In the genomic region with DNA sequence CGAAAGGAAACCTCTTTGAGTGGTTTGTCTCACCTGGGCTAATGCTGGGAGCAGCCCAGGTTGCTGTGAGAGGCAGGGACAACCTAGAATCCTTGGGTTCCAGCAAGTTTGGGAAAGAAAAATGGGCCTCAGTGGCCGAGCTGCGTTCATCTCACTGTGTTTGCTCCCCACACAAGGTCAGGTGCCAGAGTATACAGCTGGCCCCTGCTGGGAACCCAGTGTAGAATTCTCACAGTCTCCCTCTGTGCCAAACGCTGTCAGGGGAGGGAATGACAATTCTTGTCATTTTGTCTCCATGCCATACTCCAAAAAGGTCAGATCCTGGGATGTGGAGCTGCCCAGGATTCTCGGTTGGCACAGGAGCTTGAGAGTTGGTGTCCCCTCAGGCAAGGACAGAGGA, we compare ENCODE assay signal across 10 cellular contexts. TPM values are rescaled to one million over a fixed set of nuclear protein-coding genes. Genes with fewer than 3 reads are reported as not detected.
DNase-seq lines count a peak whose midpoint lies in the region; ATAC-seq, FAIRE-seq and TF ChIP-seq lines count a peak whose summit lies in the region.
"Had no signal": no experiment of that assay in that cellular context is flagged by ENCODE, and none has a peak within 500 bp of the region (broad histone marks: within the 10 kb centered on the region; RNA-seq: fewer than 3 reads in every experiment).

No MANE protein-coding gene starts in this region.

- H3K36me3 ChIP-seq in OCI-LY3 (replicated peaks; ENCODE audit: low read depth, low read length), result peaks cover 6% of the 10 kb centered on the region

- no peak for DNase-seq in CD4-positive, alpha-beta T cell
- DNase-seq in osteocyte (ENCODE audit: extremely low spot score, unreplicated experiment) (no peak), D721Med (ENCODE audit: insufficient read length, low spot score) (no peak), SW 1271 (lab: John Stamatoyannopoulos, UW) (no peak), GOT3 (lab: John Stamatoyannopoulos, UW) (no peak)
- DNase-seq in NK-92 treated with Interleukin-12 subunit alpha and Interleukin-12 subunit beta, amount 100 ng/mL, for 24 hours (lab: John Stamatoyannopoulos, UW), result no peak

- peaks cover 13% of the 10 kb centered on the region for H4K20me1 ChIP-seq in OCI-LY3 (ENCODE audit: insufficient read depth, low read length)

- CTCF ChIA-PET in CD4-positive, alpha-beta T cell (lab: Charles Lee), result interaction anchor here (0.8 to 3.5 kb wide), 14 partner anchors 9 to 386 kb away, joined by 3 to 40 read pairs (median 4); a partner anchor contains a TSS

- no peak overlapping the region; the same call in 1 of the 2 replicates for H3K4me3 ChIP-seq in OCI-LY3 (ENCODE audit: low read length)

- no peak overlapping the region for H3K9ac ChIP-seq in OCI-LY3 (ENCODE audit: low read length)

- intact Hi-C loops in CD4-positive, alpha-beta T cell (cut with DNase I, micrococcal nuclease), result loop anchor here (1.0 to 5.0 kb wide), 3 partner anchors 16 to 186 kb away; no protein-coding TSS in a partner anchor

- H3K36me3 Mint-ChIP-seq in CD4-positive, alpha-beta T cell (ENCODE audit: low read depth), result peaks cover 51% of the 10 kb centered on the region
- peaks cover 4% of the 10 kb centered on the region for H3K36me3 Mint-ChIP-seq in osteocyte (ENCODE audit: unreplicated experiment)

- no peaks in the 10 kb centered on the region for H3K27me3 ChIP-seq in CD4-positive, alpha-beta T cell (ENCODE audit: control insufficient read depth, insufficient read depth, low read length)
- H3K27me3 ChIP-seq in OCI-LY3 (ENCODE audit: low read depth, low read length), result peaks cover under 1% of the 10 kb centered on the region; the same call in 1 of the 2 replicates

- TF ChIP-seq CTCF in CD4-positive, alpha-beta T cell (IDR thresholded peaks at IDR 0.05), result no peak
- no peak for TF ChIP-seq CTCF in OCI-LY3 (IDR thresholded peaks at IDR 0.05; ENCODE audit: low read depth, low read length)
- no peak for TF ChIP-seq CTCF in osteocyte (IDR thresholded peaks at IDR 0.05)
- TF ChIP-seq CTCF in D721Med (IDR thresholded peaks at IDR 0.05; ENCODE audit: insufficient read depth, missing control alignments), result no peak

- H3K4me1 Mint-ChIP-seq in CD4-positive, alpha-beta T cell (ENCODE audit: low read depth), result peaks cover 73% of the 10 kb centered on the region
- peaks cover 36% of the 10 kb centered on the region for H3K4me1 Mint-ChIP-seq in osteocyte (ENCODE audit: unreplicated experiment)

- H3K27ac ChIP-seq in CD4-positive, alpha-beta T cell (ENCODE audit: low read depth, low read length), result peak overlapping the region; percentile 77
- no peak overlapping the region for H3K27ac ChIP-seq in OCI-LY3 (ENCODE audit: low read length)
- H3K27ac ChIP-seq in cingulate gyrus (ENCODE audit: low read depth, low read length), result peak overlapping the region; percentile 41

- no peak for ATAC-seq in CD4-positive, alpha-beta T cell (ENCODE audit: poor library complexity)

- H2AFZ ChIP-seq in OCI-LY3 (ENCODE audit: low read depth, low read length), result no peak overlapping the region

- H3K27ac Mint-ChIP-seq in CD4-positive, alpha-beta T cell, result peak overlapping the region; percentile 89
- H3K27ac Mint-ChIP-seq in osteocyte (ENCODE audit: unreplicated experiment), result peak overlapping the region; percentile 31

- no peaks in the 10 kb centered on the region for H3K27me3 Mint-ChIP-seq in CD4-positive, alpha-beta T cell
- no peaks in the 10 kb centered on the region for H3K27me3 Mint-ChIP-seq in osteocyte (ENCODE audit: unreplicated experiment)

- FAIRE-seq in D721Med (lab: Jason Lieb, UNC), result no peak
- FAIRE-seq: astrocyte had no signal

- H3K9me3 ChIP-seq in CD4-positive, alpha-beta T cell (ENCODE audit: control insufficient read depth, low read length), result no peaks in the 10 kb centered on the region
- no peaks in the 10 kb centered on the region for H3K9me3 ChIP-seq in OCI-LY3 (ENCODE audit: insufficient read depth, low read length)
- H3K9me3 ChIP-seq: Caco-2 had no signal

- H3K79me2 ChIP-seq in OCI-LY3 (ENCODE audit: low read length), result peaks cover 76% of the 10 kb centered on the region

- H3K9me3 Mint-ChIP-seq in CD4-positive, alpha-beta T cell, result no peaks in the 10 kb centered on the region
- H3K9me3 Mint-ChIP-seq in osteocyte (ENCODE audit: unreplicated experiment), result no peaks in the 10 kb centered on the region

- peaks cover 16% of the 10 kb centered on the region for H3K4me1 ChIP-seq in OCI-LY3 (ENCODE audit: low read length)

- H3K4me2 ChIP-seq in OCI-LY3 (ENCODE audit: low read length), result peak overlapping the region; percentile 15; the same call in 1 of the 2 replicates

- peak overlapping the region; percentile 75 for H3K4me3 Mint-ChIP-seq in CD4-positive, alpha-beta T cell
- no peak overlapping the region for H3K4me3 Mint-ChIP-seq in osteocyte (ENCODE audit: unreplicated experiment)

- POLR2A ChIA-PET in CD4-positive, alpha-beta T cell (lab: Charles Lee), result interaction anchor here (0.9 to 14.3 kb wide), 10 partner anchors 9 to 349 kb away, joined by 3 to 266 read pairs (median 8); a partner anchor contains a TSS

RNA-seq across cellular contexts. Expression of a gene that starts 4.3 kb away (rescaled TPM):
- 100 to 1,000 TPM; 159 to 166 TPM for total RNA-seq in CD4-positive, alpha-beta T cell
- 48.6 and 49.9 TPM in 2 replicates for total RNA-seq in osteocyte

RNA-seq across cellular contexts. Expression of a gene that starts 29.9 kb away (rescaled TPM):
- 1 to 10 TPM; 5.5 to 6.5 TPM for total RNA-seq in CD4-positive, alpha-beta T cell
- total RNA-seq in osteocyte, result 163 and 171 TPM in 2 replicates

RNA-seq across cellular contexts. Expression of a gene that starts 40.0 kb away (rescaled TPM):
- total RNA-seq in CD4-positive, alpha-beta T cell, result 1 to 10 TPM; 3.2 to 3.7 TPM
- 0.21 TPM in 1 of 2 replicates, not detected in the other for total RNA-seq in osteocyte

Comparison
In these comparisons a context has a peak if more than half of its experiments do, and no peak if none do; other contexts are left out.
1. RNA of a gene that starts 29.9 kb away (total RNA-seq): 163 to 171 TPM in osteocyte; 5.5 to 6.5 TPM in CD4-positive, alpha-beta T cell; every median in the first group is over 10 times any median in the second.